ENCODE assay signal across 8 cellular contexts in the genomic region with DNA sequence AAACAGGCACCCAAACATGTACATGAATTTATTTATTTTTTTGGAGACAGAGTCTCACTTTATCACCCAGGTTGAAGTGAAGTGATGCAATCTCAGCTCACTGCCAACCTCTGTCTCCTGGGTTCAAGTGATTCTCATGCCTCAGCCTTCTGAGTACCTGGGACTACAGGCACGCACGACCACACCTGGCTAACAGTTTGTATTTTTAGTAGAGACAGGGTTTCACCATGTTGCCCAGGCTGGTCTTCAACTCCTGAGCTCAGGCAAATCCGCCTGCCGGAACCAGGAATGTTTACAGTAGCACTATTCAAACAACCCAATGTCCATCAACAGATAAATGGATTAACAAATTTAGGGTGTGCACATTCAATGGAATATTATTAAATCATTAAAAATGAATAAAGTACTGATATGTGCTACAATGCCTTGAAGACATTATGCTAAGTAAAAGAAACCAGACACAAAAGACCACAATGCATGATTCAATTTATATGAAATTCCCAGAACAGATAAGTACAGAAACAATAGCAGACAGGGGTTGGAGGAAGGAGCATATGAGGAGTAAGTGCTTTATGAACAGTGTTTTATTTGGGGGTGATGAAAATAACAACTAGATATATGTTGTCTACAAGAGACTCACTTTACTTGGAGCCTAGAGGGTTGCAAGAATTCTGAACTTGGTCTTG. TPM values are rescaled to one million over a fixed set of nuclear protein-coding genes. Genes with fewer than 3 reads are reported as not detected.
DNase-seq lines count a peak whose midpoint lies in the region; ATAC-seq and TF ChIP-seq lines count a peak whose summit lies in the region.

No MANE protein-coding gene starts in this region.

- H3K27ac Mint-ChIP-seq in T-helper 1 cell treated with Interleukin-12 subunit alpha and Interleukin-12 subunit beta and Interleukin-4 antibody, amounts not matched to agents 30 μg/mL and 1 μg/mL, for 36 hours: no peak overlapping the region

- no peak overlapping the region for H3K9ac ChIP-seq in fibroblast of lung (ENCODE audit: insufficient read depth, low read length)

- no peaks in the 10 kb centered on the region for H4K20me1 ChIP-seq in fibroblast of lung (ENCODE audit: control insufficient read depth, extremely low read depth, insufficient read depth, low read length)

- H3K36me3 ChIP-seq in SJSA1 (peaks cover 30% of the 10 kb centered on the region), fibroblast of lung (ENCODE audit: control insufficient read depth, insufficient read depth, low read length) (no peaks in the 10 kb centered on the region)

- H3K79me2 ChIP-seq in fibroblast of lung (ENCODE audit: control insufficient read depth, insufficient read depth, low read length): peaks cover 44% of the 10 kb centered on the region

- peaks cover 22% of the 10 kb centered on the region for H3K36me3 Mint-ChIP-seq in T-helper 1 cell treated with Interleukin-12 subunit alpha and Interleukin-12 subunit beta and Interleukin-4 antibody, amounts not matched to agents 30 μg/mL and 1 μg/mL, for 36 hours (ENCODE audit: low read depth)

- peaks cover 9% of the 10 kb centered on the region for H3K9me3 Mint-ChIP-seq in T-helper 1 cell treated with Interleukin-12 subunit alpha and Interleukin-12 subunit beta and Interleukin-4 antibody, amounts not matched to agents 30 μg/mL and 1 μg/mL, for 36 hours

- ATAC-seq in HG02763 (IDR thresholded peaks at IDR 0.05; ENCODE audit: unreplicated experiment): no peak
- no peak for ATAC-seq in GM18868 (IDR thresholded peaks at IDR 0.05; ENCODE audit: unreplicated experiment)
- no peak for ATAC-seq in GM18867 (IDR thresholded peaks at IDR 0.05; ENCODE audit: unreplicated experiment)

- peak overlapping the region; percentile 79 for H3K4me3 ChIP-seq in SJSA1
- peak overlapping the region; percentile 80 to 100 (median 94) for H3K4me3 ChIP-seq in fibroblast of lung (replicated peaks in 1 of 4; ENCODE audit: control extremely low read depth in 1 of 4, insufficient read depth in 1 of 4, low read depth in 3 of 4, low read length in 4 of 4)
- H3K4me3 ChIP-seq in skin epidermis: peak overlapping the region in 6 of 7 experiments; percentile 72 to 92 (median 82)

- H3K27me3 ChIP-seq in SJSA1 (replicated peaks): no peaks in the 10 kb centered on the region
- H3K27me3 ChIP-seq in fibroblast of lung (ENCODE audit: control insufficient read depth, insufficient read depth, low read length): no peaks in the 10 kb centered on the region

- no peak overlapping the region for H2AFZ ChIP-seq in fibroblast of lung (ENCODE audit: low read length)

- H3K27me3 Mint-ChIP-seq in T-helper 1 cell treated with Interleukin-12 subunit alpha and Interleukin-12 subunit beta and Interleukin-4 antibody, amounts not matched to agents 30 μg/mL and 1 μg/mL, for 36 hours (ENCODE audit: low read depth): peaks cover 4% of the 10 kb centered on the region

- H3K4me1 ChIP-seq in SJSA1 (replicated peaks) (peaks cover 12% of the 10 kb centered on the region), fibroblast of lung (ENCODE audit: control insufficient read depth, extremely low read depth, insufficient read depth, low read length) (no peaks in the 10 kb centered on the region)

- peak overlapping the region; percentile 98 for H3K4me3 Mint-ChIP-seq in T-helper 1 cell treated with Interleukin-12 subunit alpha and Interleukin-12 subunit beta and Interleukin-4 antibody, amounts not matched to agents 30 μg/mL and 1 μg/mL, for 36 hours

- H3K9me3 ChIP-seq in SJSA1 (replicated peaks) (0 out of 2 replicates have a peak, but pooled peaks cover 3% of the 10 kb centered on the region), fibroblast of lung (ENCODE audit: control insufficient read depth, insufficient read depth, low read depth, low read length) (no peaks in the 10 kb centered on the region)

- H3K4me1 Mint-ChIP-seq in T-helper 1 cell treated with Interleukin-12 subunit alpha and Interleukin-12 subunit beta and Interleukin-4 antibody, amounts not matched to agents 30 μg/mL and 1 μg/mL, for 36 hours (ENCODE audit: low read depth): peaks cover 14% of the 10 kb centered on the region

- H3K27ac ChIP-seq in SJSA1 (no peak overlapping the region), fibroblast of lung (ENCODE audit: insufficient read depth, low read length) (no peak overlapping the region), skin epidermis (peak overlapping the region in 8 of 21 experiments; percentile 79 to 99 (median 96))

- DNase-seq in T-helper 1 cell (no peak), SJSA1 (ENCODE audit: low read depth in 1 of 2, low spot score in 2 of 2) (no peak), fibroblast of lung (ENCODE audit: low read depth in 2 of 2) (no peak)

- peak overlapping the region; percentile 97 for H3K4me2 ChIP-seq in fibroblast of lung (ENCODE audit: extremely low read depth, insufficient read depth, low read length)

- TF ChIP-seq CTCF in fibroblast of lung (conservative IDR thresholded peaks at IDR 0.05 in 1 of 2, IDR thresholded peaks at IDR 0.05 in 1 of 2; ENCODE audit: low read depth in 1 of 2, low read length in 2 of 2): no peak

RNA-seq across cellular contexts. Expression of a gene that starts 1.3 kb away (rescaled TPM):
- total RNA-seq in SJSA1 (2014; rRNA removed; shearing (Covaris generic)): 47.7 and 51.6 TPM in 2 replicates
- 21.3 and 25.4 TPM in 2 replicates for total RNA-seq in fibroblast of lung
- 12.9 and 16.1 TPM in 2 replicates for polyA plus RNA-seq in fibroblast of lung
- polyA plus RNA-seq in fibroblast of lung (2012): 23.8 and 26.1 TPM in 2 replicates
- 1.3 and 1.8 TPM in 2 replicates for polyA minus RNA-seq in fibroblast of lung (ENCODE audit: low replicate concordance)

RNA-seq across cellular contexts. Expression of a gene that starts 48.7 kb away (rescaled TPM):
- total RNA-seq in SJSA1 (2014; rRNA removed; shearing (Covaris generic)): 26.0 and 56.9 TPM in 2 replicates
- total RNA-seq in fibroblast of lung: 56.0 and 62.1 TPM in 2 replicates
- polyA plus RNA-seq in fibroblast of lung: 39.2 and 45.5 TPM in 2 replicates
- polyA plus RNA-seq in fibroblast of lung (2012): 26.9 and 33.1 TPM in 2 replicates
- polyA minus RNA-seq in fibroblast of lung (ENCODE audit: low replicate concordance): 6.2 and 14.4 TPM in 2 replicates
